Comparison of ENCODE assay signal across 9 cellular contexts in the genomic region with DNA sequence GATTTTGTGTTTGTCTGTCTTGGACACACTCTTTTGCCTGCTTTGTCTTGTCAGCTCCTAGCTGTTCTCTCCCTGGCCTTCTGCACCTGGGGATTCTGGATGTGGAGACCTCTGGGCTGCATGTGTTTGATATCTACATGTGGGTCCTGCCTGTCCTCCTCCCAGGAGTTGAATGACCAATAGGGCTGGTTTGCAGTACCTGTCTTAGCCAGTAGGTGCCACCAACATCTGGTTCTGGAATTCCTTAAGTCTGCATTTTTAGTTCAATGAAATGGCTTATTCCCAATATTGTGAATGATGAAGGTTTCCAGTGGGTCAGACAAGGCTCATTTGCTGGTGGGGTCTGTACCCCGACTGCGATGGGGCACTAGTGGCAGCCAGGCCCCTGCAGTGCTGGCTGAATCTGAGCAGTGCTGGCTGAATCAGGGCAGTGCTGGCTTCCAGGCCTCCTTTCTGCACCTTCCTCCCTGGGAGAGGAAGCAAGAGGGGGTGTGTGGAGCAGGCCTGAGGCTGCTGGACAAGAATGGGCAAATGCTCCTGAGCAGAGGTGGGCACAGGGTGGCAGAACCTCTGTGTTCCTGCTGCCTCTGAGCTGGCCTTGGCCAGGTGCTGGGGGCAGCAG.
A peak's percentile ranks its signal among the peaks of the same experiment; 100 is the strongest.
DNase-seq lines count a peak whose midpoint lies in the region; ATAC-seq and TF ChIP-seq lines count a peak whose summit lies in the region.
"Had no signal": no experiment of that assay in that cellular context is flagged by ENCODE, and none has a peak within 500 bp of the region (broad histone marks: within the 10 kb centered on the region; RNA-seq: fewer than 3 reads in every experiment).

No MANE protein-coding gene starts in this region.

- H3K4me1 ChIP-seq in KMS-11 (ENCODE audit: low read depth, poor library complexity, severe bottlenecking) (peaks cover 33% of the 10 kb centered on the region), parathyroid adenoma (peaks cover 35% of the 10 kb centered on the region)

- peaks cover 36% of the 10 kb centered on the region for H3K79me2 ChIP-seq in KMS-11 (ENCODE audit: insufficient read depth, low read depth)
- H3K79me2 ChIP-seq in parathyroid adenoma: peaks cover 38% of the 10 kb centered on the region

- no peaks in the 10 kb centered on the region for H4K20me1 ChIP-seq in KMS-11 (ENCODE audit: insufficient read depth)

- no peak overlapping the region for H3K9ac ChIP-seq in KMS-11
- H3K9ac ChIP-seq in parathyroid adenoma: no peak overlapping the region

- TF ChIP-seq CTCF in KMS-11 (conservative IDR thresholded peaks at IDR 0.05; ENCODE audit: low read depth, low read length): peak; percentile 77
- TF ChIP-seq CTCF in parathyroid adenoma (IDR thresholded peaks at IDR 0.05): peak; percentile 31

- intact Hi-C loops in head of caudate nucleus (cut with DNase I): no loop called here

- DNase-seq in EH (ENCODE audit: low read depth) (peak; percentile 40), dermis blood vessel endothelial cell (peak; percentile 75), GF-D8 (lab: John Stamatoyannopoulos, UW) (no peak), head of caudate nucleus (no peak), NCI-H1092 treated with DMSO at 0.1 percent for 48 hours (lab: John Stamatoyannopoulos, UW) (no peak)
- DNase-seq: hippocampal formation had no signal

- H3K4me2 ChIP-seq in KMS-11 (no peak overlapping the region), parathyroid adenoma (ENCODE audit: low read length) (no peak overlapping the region)

- H3K4me3 ChIP-seq in KMS-11 (IDR thresholded peaks at IDR 0.05; ENCODE audit: insufficient read depth, low read depth, low read length) (no peak overlapping the region), parathyroid adenoma (ENCODE audit: low read depth, low read length) (no peak overlapping the region)

- H2AFZ ChIP-seq in KMS-11 (ENCODE audit: low read depth) (no peak overlapping the region), parathyroid adenoma (no peak overlapping the region)

- H3K27ac ChIP-seq in KMS-11: no peak overlapping the region
- H3K27ac ChIP-seq in parathyroid adenoma: no peak overlapping the region

- H3K27me3 ChIP-seq in KMS-11 (ENCODE audit: insufficient read depth, low read depth) (no peaks in the 10 kb centered on the region), parathyroid adenoma (ENCODE audit: control insufficient read depth, insufficient read depth, low read length) (no peaks in the 10 kb centered on the region)

- no peaks in the 10 kb centered on the region for H3K9me3 ChIP-seq in parathyroid adenoma (ENCODE audit: control insufficient read depth, low read length)

- H3K36me3 ChIP-seq in KMS-11 (ENCODE audit: insufficient read depth) (no peaks in the 10 kb centered on the region), parathyroid adenoma (ENCODE audit: control insufficient read depth, insufficient read depth, low read length) (no peaks in the 10 kb centered on the region)

- ATAC-seq in GM18517 (IDR thresholded peaks at IDR 0.05; ENCODE audit: unreplicated experiment): no peak

Comparison
In these comparisons a context has a peak if more than half of its experiments do, and no peak if none do; other contexts are left out.
1. DNase-seq: peak in EH (single experiment) and dermis blood vessel endothelial cell (single experiment); none in GF-D8 (single experiment), head of caudate nucleus (0 of 42) and NCI-H1092 treated with DMSO at 0.1 percent for 48 hours (single experiment).